Comparison of ENCODE assay signal across 1 cellular context in genomic region chr2:70965506-70965905, GRCh38.
TF ChIP-seq lines count a peak whose summit lies in the region.

No MANE protein-coding gene starts in this region.

TF ChIP-seq in IMR-90, 13 proteins besides CTCF, POLR2A, EP300 and RAD21 (continued from another document):
- TF ChIP-seq ELK1 (IDR thresholded peaks at IDR 0.05; ENCODE audit: borderline replicate concordance, low read depth, low read length) = no peak
- TF ChIP-seq BHLHE40 (IDR thresholded peaks at IDR 0.05; ENCODE audit: low read depth, low read length) = no peak
- TF ChIP-seq MXI1 (IDR thresholded peaks at IDR 0.05; ENCODE audit: borderline replicate concordance, low read depth, low read length) = no peak
- no peak for TF ChIP-seq SMC3 (IDR thresholded peaks at IDR 0.05; ENCODE audit: low read depth, low read length)
- TF ChIP-seq RCOR1 (IDR thresholded peaks at IDR 0.05; ENCODE audit: insufficient replicate concordance, low read length) = no peak
- no peak for TF ChIP-seq MAFK (IDR thresholded peaks at IDR 0.05; ENCODE audit: low read depth, low read length)
